22 cellular contexts compared by ENCODE assay signal in genomic region chr4:149166365-149166764, GRCh38.
"Had no signal": no experiment of that assay in that cellular context is flagged by ENCODE, and none has a peak within 500 bp of the region (broad histone marks: within the 10 kb centered on the region; RNA-seq: fewer than 3 reads in every experiment).

No MANE protein-coding gene starts in this region.

- H2AFZ ChIP-seq: hepatocyte, neural progenitor cell had no signal

- FAIRE-seq: endothelial cell of umbilical vein, pancreas had no signal

- H3K36me3 ChIP-seq: neural progenitor cell, pancreas, sigmoid colon had no signal

- H3K4me1 ChIP-seq: pancreas, psoas muscle had no signal

- H3K27ac ChIP-seq: coronary artery, hepatocyte, neural progenitor cell, pancreas, psoas muscle, sigmoid colon, skin epidermis had no signal

- H3K79me2 ChIP-seq: hepatocyte had no signal

- H3K4me3 ChIP-seq: coronary artery, hepatocyte, lung, mucosa of descending colon, neural progenitor cell, pancreas, psoas muscle, sigmoid colon, skin epidermis had no signal

- H3K9ac ChIP-seq: neural progenitor cell had no signal

- H3K27me3 ChIP-seq: hepatocyte, neural progenitor cell, sigmoid colon had no signal

- H3K4me2 ChIP-seq: hepatocyte, neural progenitor cell had no signal

- ATAC-seq: left colon; left ventricle myocardium superior; mucosa of descending colon; naive thymus-derived CD8-positive, alpha-beta T cell; pancreas; psoas muscle had no signal

- H3K9me3 ChIP-seq: mucosa of descending colon, pancreas, psoas muscle, sigmoid colon had no signal

- DNase-seq: effector CD4-positive, alpha-beta T cell; endodermal cell; erythroblast; foreskin melanocyte; head of caudate nucleus; left colon; left ventricle myocardium superior; mucosa of descending colon; naive thymus-derived CD8-positive, alpha-beta T cell; nucleus accumbens; pancreas; psoas muscle; sigmoid colon; stimulated activated CD4-positive, alpha-beta T cell treated with anti-CD3 and anti-CD28 coated beads, Interleukin-12 subunit alpha, Interleukin-12 subunit beta, amount 100 ng/mL, for 4 hours; stimulated activated CD4-positive, alpha-beta T cell treated with anti-CD3 and anti-CD28 coated beads, Interleukin-2, amount 100 ng/mL, for 48 hours; stimulated activated naive CD4-positive, alpha-beta T cell treated with Interleukin-2 at 50 U/mL for 16 hours had no signal
